In genomic region chr6:6546318-6547110, GRCh38 we compare ENCODE assay signal across 8 cellular contexts. TPM values are rescaled to one million over a fixed set of nuclear protein-coding genes. Genes with fewer than 3 reads are reported as not detected.
DNase-seq lines count a peak whose midpoint lies in the region; TF ChIP-seq lines count a peak whose summit lies in the region.

No MANE protein-coding gene starts in this region.

- peak overlapping the region; percentile 53 for H3K4me3 ChIP-seq in H7 (ENCODE audit: insufficient read depth, low read depth, low read length)
- peak overlapping the region; percentile 46 for H3K4me3 ChIP-seq in NB4 (ENCODE audit: low read depth, low read length)
- peak overlapping the region; percentile 45 for H3K4me3 ChIP-seq in fibroblast of the aortic adventitia (ENCODE audit: low read depth, low read length)
- H3K4me3 ChIP-seq in neural cell (ENCODE audit: low read length), result peak overlapping the region; percentile 61

- H3K36me3 ChIP-seq in H7 (replicated peaks; ENCODE audit: control insufficient read depth, insufficient read depth, low read length), result no peaks in the 10 kb centered on the region
- no peaks in the 10 kb centered on the region for H3K36me3 ChIP-seq in neural cell (ENCODE audit: insufficient read depth, low read length)

- H3K9me3 ChIP-seq in neural cell (ENCODE audit: low read length), result no peaks in the 10 kb centered on the region

- TF ChIP-seq EP300 in neural cell (conservative IDR thresholded peaks at IDR 0.05; ENCODE audit: poor library complexity, severe bottlenecking), result no peak

- peak overlapping the region; percentile 42 for H3K9ac ChIP-seq in neural cell (ENCODE audit: low read length)

- no peaks in the 10 kb centered on the region for H3F3A ChIP-seq in neural cell (ENCODE audit: insufficient read depth, low read length, poor library complexity, severe bottlenecking)

- peak; percentile 66 for DNase-seq in GM13976 (ENCODE audit: low spot score)
- peak; percentile 78 for DNase-seq in H7
- DNase-seq in NB4 (ENCODE audit: low read depth), result peak; percentile 74
- DNase-seq in activated T-cell treated with anti-CD3 and anti-CD28 coated beads for 48 hours (ENCODE audit: low read depth), result peak; percentile 30
- DNase-seq in fibroblast of the aortic adventitia (ENCODE audit: low read depth), result peak; percentile 4
- no peak for DNase-seq in middle frontal gyrus (ENCODE audit: extremely low spot score, low spot score)
- DNase-seq in midbrain (lab: John Stamatoyannopoulos, UW), result no peak

- peaks cover 18% of the 10 kb centered on the region for H3K27me3 ChIP-seq in H7 (ENCODE audit: control insufficient read depth, insufficient read depth, low read length)
- peaks cover 19% of the 10 kb centered on the region for H3K27me3 ChIP-seq in neural cell (ENCODE audit: insufficient read depth, low read depth, low read length)

- peak overlapping the region; percentile 23 for H2AFZ ChIP-seq in neural cell (ENCODE audit: low read depth, low read length)

- in situ Hi-C loops in GM13976 (cut with MboI; ENCODE audit: low sequenced_read_pairs, unreplicated experiment), result loop anchor here (10.0 to 25.0 kb wide), 2 partner anchors 492 to 1084 kb away; no protein-coding TSS in a partner anchor

- peak overlapping the region; percentile 22 for H3K4me2 ChIP-seq in neural cell (ENCODE audit: low read length)

- no peaks in the 10 kb centered on the region for H4K20me1 ChIP-seq in neural cell (ENCODE audit: insufficient read depth)

- H3K9me2 ChIP-seq in neural cell (ENCODE audit: insufficient read depth, low read length), result no peaks in the 10 kb centered on the region

- no peak overlapping the region for H3K27ac ChIP-seq in neural cell (ENCODE audit: low read length)

- H3K79me2 ChIP-seq in neural cell (replicated peaks; ENCODE audit: insufficient read depth, low read length), result no peaks in the 10 kb centered on the region

- no peak for TF ChIP-seq RAD21 in neural cell (conservative IDR thresholded peaks at IDR 0.05)

- no peak for TF ChIP-seq POLR2A in NB4 (IDR thresholded peaks at IDR 0.05; ENCODE audit: extremely low read depth, insufficient read length)

- TF ChIP-seq CTCF in GM13976 (IDR thresholded peaks at IDR 0.05; ENCODE audit: borderline replicate concordance, control extremely low read depth, extremely low read depth, insufficient read depth, missing control alignments) (no peak), NB4 (IDR thresholded peaks at IDR 0.05; ENCODE audit: low read depth, low read length) (no peak), fibroblast of the aortic adventitia (IDR thresholded peaks at IDR 0.05; ENCODE audit: insufficient read depth, low read length) (no peak), neural cell (IDR thresholded peaks at IDR 0.05; ENCODE audit: poor library complexity, severe bottlenecking) (no peak)

TF ChIP-seq in neural cell, 6 proteins besides CTCF, POLR2A, EP300 and RAD21:
- TF ChIP-seq EZH2 (IDR thresholded peaks at IDR 0.05; ENCODE audit: borderline replicate concordance, insufficient read depth, low read length, poor library complexity, severe bottlenecking), result no peak
- no peak for TF ChIP-seq SMC3 (conservative IDR thresholded peaks at IDR 0.05; ENCODE audit: poor library complexity)
- TF ChIP-seq POLR2AphosphoS5 (IDR thresholded peaks at IDR 0.05), result no peak
- TF ChIP-seq TAF1 (IDR thresholded peaks at IDR 0.05; ENCODE audit: low read depth), result no peak
- no peak for TF ChIP-seq REST (IDR thresholded peaks at IDR 0.05; ENCODE audit: borderline replicate concordance)
- peak; percentile 49 for TF ChIP-seq MXI1 (conservative IDR thresholded peaks at IDR 0.05; ENCODE audit: poor library complexity, severe bottlenecking)

RNA-seq across cellular contexts. Expression of gene LY86, which starts 42.0 kb away (rescaled TPM):
- not detected in 2 replicates for total RNA-seq in H7 (2014; rRNA removed; shearing (Covaris generic))
- not detected in 2 replicates for total RNA-seq in fibroblast of the aortic adventitia (ENCODE audit: low replicate concordance)
- polyA plus RNA-seq in neural cell, result not detected in 2 replicates
- polyA minus RNA-seq in neural cell, result not detected in 2 replicates

Comparison
In these comparisons a context has a peak if more than half of its experiments do, and no peak if none do; other contexts are left out.
1. DNase-seq: peak in GM13976 (single experiment), H7 (single experiment), NB4 (single experiment), activated T-cell treated with anti-CD3 and anti-CD28 coated beads for 48 hours (single experiment) and fibroblast of the aortic adventitia (single experiment); none in middle frontal gyrus (single experiment) and midbrain (single experiment).
2. Peak in every context shown above with its lines, with median percentiles within 50 percentile points of each other: H3K4me3 ChIP-seq.